Comparison of ENCODE assay signal across 14 cellular contexts in the genomic region with DNA sequence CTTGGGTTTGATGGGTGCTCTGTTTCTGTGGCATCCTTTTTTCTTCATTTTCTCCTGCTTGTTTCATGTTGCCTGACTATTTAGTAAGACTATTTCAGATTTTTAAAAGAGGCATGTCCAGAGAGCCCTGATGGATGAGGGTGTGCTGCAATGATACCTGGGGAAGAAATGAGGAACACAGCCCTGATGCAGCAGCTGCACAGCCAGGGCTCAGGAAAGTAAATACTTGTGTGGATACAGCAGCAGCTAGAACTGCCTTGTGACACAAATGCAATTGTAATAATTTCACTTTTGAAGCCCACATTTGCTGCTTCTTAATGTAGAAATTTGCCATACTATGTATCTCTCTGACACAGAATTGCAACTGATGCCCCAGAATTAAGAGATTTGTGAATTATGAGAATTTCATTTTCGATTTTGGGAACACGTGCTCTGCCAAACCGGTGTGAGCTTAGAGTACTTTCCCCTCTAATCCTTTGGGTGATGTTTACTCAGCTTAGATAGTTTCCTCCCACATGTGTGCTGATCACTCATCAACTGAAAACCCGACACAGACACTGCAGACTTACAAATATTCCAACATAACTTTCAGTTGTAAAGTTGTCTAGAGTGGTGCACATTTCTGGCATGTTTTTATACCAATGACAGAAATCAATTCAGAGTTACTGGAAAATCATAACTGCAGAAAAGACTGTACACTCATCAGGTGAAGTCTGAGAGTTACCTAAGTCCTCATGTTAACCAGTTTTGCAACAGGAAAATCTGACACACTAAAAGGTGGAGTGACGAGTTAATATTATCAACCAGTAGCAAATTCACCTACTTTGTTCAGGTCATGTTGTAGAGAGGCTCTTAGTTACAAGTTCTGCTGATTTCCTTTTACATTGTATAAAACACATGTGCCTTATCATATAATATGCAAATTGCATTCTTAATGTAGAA.
DNase-seq lines count a peak whose midpoint lies in the region; ATAC-seq and TF ChIP-seq lines count a peak whose summit lies in the region.
"Had no signal": no experiment of that assay in that cellular context is flagged by ENCODE, and none has a peak within 500 bp of the region (broad histone marks: within the 10 kb centered on the region; RNA-seq: fewer than 3 reads in every experiment).

No MANE protein-coding gene starts in this region.

- peaks cover 8% of the 10 kb centered on the region for H3K9me3 Mint-ChIP-seq in activated naive CD4-positive, alpha-beta T cell treated with anti-CD3 and anti-CD28 coated beads, Interleukin-2, amount 10 ng/mL, durations not matched to agents 7 days and 5 days

- CTCF ChIA-PET in activated naive CD4-positive, alpha-beta T cell treated with anti-CD3 and anti-CD28 coated beads, Interleukin-2, amount 10 ng/mL, durations not matched to agents 7 days and 5 days (lab: Charles Lee) = no interaction called here

- ATAC-seq in GM18870 (IDR thresholded peaks at IDR 0.05; ENCODE audit: unreplicated experiment) = peak; percentile 92
- ATAC-seq in HG02798 (IDR thresholded peaks at IDR 0.05; ENCODE audit: poor library complexity, unreplicated experiment) = peak; percentile 66
- peak; percentile 34 for ATAC-seq in foreskin keratinocyte
- ATAC-seq: lower lobe of right lung, T-helper 17 cell had no signal

- no peaks in the 10 kb centered on the region for H3K4me1 Mint-ChIP-seq in activated naive CD4-positive, alpha-beta T cell treated with anti-CD3 and anti-CD28 coated beads, Interleukin-2, amount 10 ng/mL, durations not matched to agents 7 days and 5 days
- H3K4me1 Mint-ChIP-seq: brain, T-helper 17 cell had no signal

- DNase-seq in NCI-H2081 (lab: John Stamatoyannopoulos, UW) (peak; percentile 58 to 84), foreskin keratinocyte (peak in 1 of 2 donors; percentile 31), GF-D8 (lab: John Stamatoyannopoulos, UW) (no peak), left ventricle myocardium inferior (no peak), HuH-7.5 (ENCODE audit: low spot score) (no peak)
- no peak for DNase-seq in activated naive CD4-positive, alpha-beta T cell treated with anti-CD3 and anti-CD28 coated beads, Interleukin-2, amount 10 ng/mL, durations not matched to agents 7 days and 5 days
- DNase-seq: activated T-cell treated with anti-CD3 and anti-CD28 coated beads for 4 hours, lower lobe of right lung, NCI-H446, T-helper 17 cell had no signal

- no peak overlapping the region for H3K4me3 ChIP-seq in left ventricle myocardium inferior
- H3K4me3 ChIP-seq: lower lobe of right lung had no signal

- H3K27ac Mint-ChIP-seq in activated naive CD4-positive, alpha-beta T cell treated with anti-CD3 and anti-CD28 coated beads, Interleukin-2, amount 10 ng/mL, durations not matched to agents 7 days and 5 days = no peak overlapping the region
- H3K27ac Mint-ChIP-seq: brain, T-helper 17 cell had no signal

- no peak for TF ChIP-seq CTCF in foreskin keratinocyte (conservative IDR thresholded peaks at IDR 0.05)
- no peak for TF ChIP-seq CTCF in left ventricle myocardium inferior (IDR thresholded peaks at IDR 0.05; ENCODE audit: borderline replicate concordance)

- no peaks in the 10 kb centered on the region for H3K36me3 Mint-ChIP-seq in activated naive CD4-positive, alpha-beta T cell treated with anti-CD3 and anti-CD28 coated beads, Interleukin-2, amount 10 ng/mL, durations not matched to agents 7 days and 5 days
- H3K36me3 Mint-ChIP-seq: brain had no signal

- H3K27ac ChIP-seq in foreskin keratinocyte = no peak overlapping the region
- H3K27ac ChIP-seq in left ventricle myocardium inferior (replicated peaks) = no peak overlapping the region
- H3K27ac ChIP-seq: HL-60, lower lobe of right lung had no signal

- no peaks in the 10 kb centered on the region for H3K9me3 ChIP-seq in left ventricle myocardium inferior (replicated peaks)
- H3K9me3 ChIP-seq: lower lobe of right lung had no signal

- H3K4me1 ChIP-seq in foreskin keratinocyte = peaks cover 3% of the 10 kb centered on the region
- H3K4me1 ChIP-seq in left ventricle myocardium inferior = no peaks in the 10 kb centered on the region
- H3K4me1 ChIP-seq: lower lobe of right lung had no signal

- H3K36me3 ChIP-seq in left ventricle myocardium inferior = no peaks in the 10 kb centered on the region
- H3K36me3 ChIP-seq: lower lobe of right lung had no signal

- no peak overlapping the region for H3K4me3 Mint-ChIP-seq in activated naive CD4-positive, alpha-beta T cell treated with anti-CD3 and anti-CD28 coated beads, Interleukin-2, amount 10 ng/mL, durations not matched to agents 7 days and 5 days
- H3K4me3 Mint-ChIP-seq: brain, T-helper 17 cell had no signal

- H3K27me3 ChIP-seq in foreskin keratinocyte (no peaks in the 10 kb centered on the region), left ventricle myocardium inferior (ENCODE audit: low read depth) (no peaks in the 10 kb centered on the region)

- intact Hi-C loops in left ventricle myocardium inferior (cut with micrococcal nuclease) = no loop called here

- no peaks in the 10 kb centered on the region for H3K27me3 Mint-ChIP-seq in activated naive CD4-positive, alpha-beta T cell treated with anti-CD3 and anti-CD28 coated beads, Interleukin-2, amount 10 ng/mL, durations not matched to agents 7 days and 5 days
- H3K27me3 Mint-ChIP-seq: brain, T-helper 17 cell had no signal

Comparison
In these comparisons a context has a peak if more than half of its experiments do, and no peak if none do; other contexts are left out.
1. ATAC-seq: peak in every context shown above with its lines; median percentile 92 in GM18870; 66 in HG02798; 34 in foreskin keratinocyte.
2. DNase-seq: peak in NCI-H2081 (2 of 2); none in GF-D8 (single experiment), left ventricle myocardium inferior (single experiment), activated naive CD4-positive, alpha-beta T cell treated with anti-CD3 and anti-CD28 coated beads, Interleukin-2, amount 10 ng/mL, durations not matched to agents 7 days and 5 days (single experiment) and HuH-7.5 (single experiment).